Comparison of ENCODE assay signal across 8 cellular contexts in genomic region chr20:59455392-59456341, GRCh38.
DNase-seq lines count a peak whose midpoint lies in the region; ATAC-seq, FAIRE-seq and TF ChIP-seq lines count a peak whose summit lies in the region.

No MANE protein-coding gene starts in this region.

- ATAC-seq in A549 (peak; percentile 64 to 81; a peak in 5 of 6 replicates), HG02798 (IDR thresholded peaks at IDR 0.05; ENCODE audit: poor library complexity, unreplicated experiment) (no peak), HG03571 (IDR thresholded peaks at IDR 0.05; ENCODE audit: unreplicated experiment) (no peak)
- ATAC-seq in stimulated activated memory B cell treated with anti-CD40 and anti-IgM and Interleukin-4, amounts not matched to agents 10 μg/mL and 1 μg/mL and 100 μg/mL, for 72 hours, result no peak

- no peak overlapping the region for H3K4me3 Mint-ChIP-seq in glutamatergic neuron (ENCODE audit: unreplicated experiment)
- H3K4me3 Mint-ChIP-seq in stimulated activated memory B cell treated with anti-CD40 and anti-IgM and Interleukin-4, amounts not matched to agents 10 μg/mL and 1 μg/mL and 100 μg/mL, for 72 hours, result no peak overlapping the region

- FAIRE-seq in A549 (lab: Jason Lieb, UNC), result no peak

- H3K27ac ChIP-seq in A549 (no peak overlapping the region), SJCRH30 (no peak overlapping the region)

- CTCF ChIA-PET in A549 (lab: Yijun Ruan, JAX), result interaction anchor here (0.6 to 5.6 kb wide), 92 partner anchors 8 to 1859 kb away, joined by 3 to 56 read pairs (median 4); partner anchors contain the start of genes ATP5F1E, GNAS-AS1, STX16 and ZBP1

- H3K27me3 Mint-ChIP-seq in glutamatergic neuron (ENCODE audit: unreplicated experiment), result peaks cover 2% of the 10 kb centered on the region
- H3K27me3 Mint-ChIP-seq in stimulated activated memory B cell treated with anti-CD40 and anti-IgM and Interleukin-4, amounts not matched to agents 10 μg/mL and 1 μg/mL and 100 μg/mL, for 72 hours, result peaks cover 45% of the 10 kb centered on the region

- 0 out of 3 replicates have a peak overlapping the region, but pooled peaks have one; percentile 27 for H3K4me2 ChIP-seq in A549

- POLR2A ChIA-PET in A549 (lab: Yijun Ruan, JAX), result interaction anchor here (0.5 to 0.8 kb wide), 2 partner anchors 466 to 805 kb away, joined by 3 to 5 read pairs; no protein-coding TSS in a partner anchor

- H3K4me1 ChIP-seq in A549 (no peaks in the 10 kb centered on the region), SJCRH30 (peaks cover 5% of the 10 kb centered on the region; the same call in 1 of the 2 replicates)

- H3K27ac Mint-ChIP-seq in glutamatergic neuron (ENCODE audit: unreplicated experiment), result no peak overlapping the region
- no peak overlapping the region for H3K27ac Mint-ChIP-seq in stimulated activated memory B cell treated with anti-CD40 and anti-IgM and Interleukin-4, amounts not matched to agents 10 μg/mL and 1 μg/mL and 100 μg/mL, for 72 hours

- no peak for TF ChIP-seq EP300 in A549 (IDR thresholded peaks at IDR 0.05)

- H3K4me3 ChIP-seq in A549, result no peak overlapping the region
- no peak overlapping the region for H3K4me3 ChIP-seq in GM12875 (ENCODE audit: low read depth, low read length)
- no peak overlapping the region for H3K4me3 ChIP-seq in SJCRH30

- WGBS in A549 (ENCODE audit: missing lambda C conversion rate), result 7% methylated on average over 8 of the region's 8 CpGs

- H3K36me3 ChIP-seq in SJCRH30, result no peaks in the 10 kb centered on the region

- no peaks in the 10 kb centered on the region for H3K36me3 Mint-ChIP-seq in glutamatergic neuron (ENCODE audit: unreplicated experiment)
- no peaks in the 10 kb centered on the region for H3K36me3 Mint-ChIP-seq in stimulated activated memory B cell treated with anti-CD40 and anti-IgM and Interleukin-4, amounts not matched to agents 10 μg/mL and 1 μg/mL and 100 μg/mL, for 72 hours

- TF ChIP-seq POLR2A in A549 (IDR thresholded peaks at IDR 0.05; ENCODE audit: low read length), result no peak

- peak; percentile 84 for TF ChIP-seq CTCF in A549 (IDR thresholded peaks at IDR 0.05)
- TF ChIP-seq CTCF in GM12875 (IDR thresholded peaks at IDR 0.05; ENCODE audit: borderline replicate concordance, insufficient read depth, low read depth, low read length), result peak; percentile 36; the same call in 1 of the 2 replicates
- TF ChIP-seq CTCF in glutamatergic neuron (IDR thresholded peaks at IDR 0.05; ENCODE audit: partially characterized antibody, unreplicated experiment), result peak; percentile 79

- H3K27me3 ChIP-seq in SJCRH30, result no peaks in the 10 kb centered on the region; the same call in 1 of the 2 replicates

- peaks cover 8% of the 10 kb centered on the region for H3K4me1 Mint-ChIP-seq in glutamatergic neuron (ENCODE audit: low read depth, unreplicated experiment)
- H3K4me1 Mint-ChIP-seq in stimulated activated memory B cell treated with anti-CD40 and anti-IgM and Interleukin-4, amounts not matched to agents 10 μg/mL and 1 μg/mL and 100 μg/mL, for 72 hours, result no peaks in the 10 kb centered on the region

- peak; percentile 87 to 89 for TF ChIP-seq RAD21 in A549 (conservative IDR thresholded peaks at IDR 0.05 in 1 of 2, IDR thresholded peaks at IDR 0.05 in 1 of 2)

- DNase-seq in A549 (ENCODE audit: low read depth in 1 of 2, low spot score in 1 of 2), result peak; percentile 33
- peak; percentile 48 to 89 for DNase-seq in SJCRH30
- DNase-seq in glutamatergic neuron, result no peak
- DNase-seq in retina, result peak; percentile 72

- 0 out of 3 replicates have a peak, but pooled peaks cover 3% of the 10 kb centered on the region for H3K9me3 ChIP-seq in A549
- 0 out of 2 replicates have a peak, but pooled peaks cover 7% of the 10 kb centered on the region for H3K9me3 ChIP-seq in SJCRH30 (replicated peaks)

- H3K9me3 Mint-ChIP-seq in glutamatergic neuron (ENCODE audit: unreplicated experiment), result peaks cover 3% of the 10 kb centered on the region
- peaks cover 3% of the 10 kb centered on the region for H3K9me3 Mint-ChIP-seq in stimulated activated memory B cell treated with anti-CD40 and anti-IgM and Interleukin-4, amounts not matched to agents 10 μg/mL and 1 μg/mL and 100 μg/mL, for 72 hours

TF ChIP-seq in A549, 52 proteins besides CTCF, POLR2A, EP300 and RAD21:
- TF ChIP-seq SMC3 (IDR thresholded peaks at IDR 0.05) (peak; percentile 59), FOSL2 (IDR thresholded peaks at IDR 0.05) (no peak), FOSL2 (CRISPR knock-in tag; IDR thresholded peaks at IDR 0.05) (no peak)

Comparison
In these comparisons a context has a peak if more than half of its experiments do, and no peak if none do; other contexts are left out.
1. ATAC-seq: peak in A549 (2 of 2); none in HG02798 (single experiment), stimulated activated memory B cell treated with anti-CD40 and anti-IgM and Interleukin-4, amounts not matched to agents 10 μg/mL and 1 μg/mL and 100 μg/mL, for 72 hours (single experiment) and HG03571 (single experiment).
2. Peak in every context shown above with its lines, with median percentiles within 50 percentile points of each other: CTCF ChIP-seq.